ENCODE assay signal across 17 cellular contexts in the genomic region with DNA sequence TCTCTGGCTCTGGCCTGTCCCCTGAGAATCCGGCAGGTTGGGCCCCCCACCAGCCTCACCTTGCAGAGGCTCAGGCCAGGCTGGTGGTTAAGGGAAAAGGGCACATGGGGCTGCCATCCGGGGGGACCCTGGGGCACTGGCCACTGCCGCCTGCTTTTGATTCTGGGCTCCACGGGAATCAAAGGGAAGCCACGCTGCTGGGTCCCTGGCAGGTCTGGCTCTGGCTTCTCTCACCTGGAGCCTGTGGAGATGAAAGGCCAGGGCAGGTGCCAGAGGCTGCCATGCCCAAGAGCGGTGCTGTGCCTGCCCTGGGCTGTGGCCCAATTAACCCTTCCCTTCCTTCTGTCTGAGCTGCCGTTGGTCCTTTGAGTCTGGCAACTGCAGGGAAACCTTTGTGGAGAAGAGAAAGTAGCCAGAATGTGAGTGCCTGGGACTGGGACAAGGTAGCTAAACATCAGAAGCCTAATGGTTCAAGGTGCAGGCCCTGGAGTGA. TPM values are rescaled to one million over a fixed set of nuclear protein-coding genes. Genes with fewer than 3 reads are reported as not detected.
"Had no signal": no experiment of that assay in that cellular context is flagged by ENCODE, and none has a peak within 500 bp of the region (broad histone marks: within the 10 kb centered on the region; RNA-seq: fewer than 3 reads in every experiment).

No MANE protein-coding gene starts in this region.

- H3K9me3 ChIP-seq: lower lobe of right lung, tibial nerve had no signal

- FAIRE-seq: colon, keratinocyte had no signal

- H3K27ac ChIP-seq: foreskin keratinocyte, lower lobe of right lung, tibial nerve had no signal

- DNase-seq: activated CD4-positive, alpha-beta T cell treated with anti-CD3 and anti-CD28 coated beads, Interleukin-2, amount 10 ng/mL, durations not matched to agents 7 days and 5 days; activated CD8-positive, alpha-beta T cell treated with anti-CD3 and anti-CD28 coated beads, Interleukin-2, amount 10 ng/mL, durations not matched to agents 7 days and 5 days; activated naive CD4-positive, alpha-beta T cell treated with anti-CD3 and anti-CD28 coated beads for 36 hours; activated T-cell treated with anti-CD3 and anti-CD28 coated beads, Interleukin-2, amount 50 U/mL, for 24 hours; foreskin keratinocyte; glutamatergic neuron; hypothalamus; lower lobe of right lung; stimulated activated CD4-positive, alpha-beta T cell treated with anti-CD3 and anti-CD28 coated beads, Interleukin-2, amount 100 ng/mL, for 24 hours; stimulated activated naive CD8-positive, alpha-beta T cell treated with anti-CD3 and anti-CD28 coated beads, Interleukin-15, Interleukin-2, amounts not matched to agents 100 U/mL and 50 U/mL, for 24 hours had no signal

- H3K4me1 ChIP-seq: foreskin keratinocyte had no signal

- H3K36me3 ChIP-seq: lower lobe of right lung, tibial nerve had no signal

- H3K4me3 ChIP-seq: lower lobe of right lung, tibial nerve had no signal

RNA-seq across cellular contexts. Expression of gene CDH22, which starts 9.4 kb away (rescaled TPM):
- total RNA-seq: activated CD4-positive, alpha-beta T cell treated with anti-CD3 and anti-CD28 coated beads, Interleukin-2, amount 10 ng/mL, durations not matched to agents 7 days and 5 days; activated CD8-positive, alpha-beta T cell treated with anti-CD3 and anti-CD28 coated beads, Interleukin-2, amount 10 ng/mL, durations not matched to agents 7 days and 5 days; activated T-helper 2 cell treated with anti-CD3 and anti-CD28 coated beads, Interferon-gamma antibody, Interleukin-2, Interleukin-4, amounts not matched to agents 10 μg/mL and 5 μg/mL and 100 μg/mL, durations not matched to agents 14 hours and 24 hours and 36 hours; epithelial cell of proximal tubule; fibroblast of lung; foreskin keratinocyte; natural killer cell treated with Interleukin-12 subunit alpha and Interleukin-12 subunit beta and Interleukin-15 and Interleukin-18, amount 100 ng/mL, for 72 hours had no signal
